Comparison of ENCODE assay signal across 11 cellular contexts in genomic region chr10:47406870-47407648, GRCh38. TPM values are rescaled to one million over a fixed set of nuclear protein-coding genes. Genes with fewer than 3 reads are reported as not detected.
DNase-seq lines count a peak whose midpoint lies in the region; ATAC-seq and TF ChIP-seq lines count a peak whose summit lies in the region.
"Had no signal": no experiment of that assay in that cellular context is flagged by ENCODE, and none has a peak within 500 bp of the region (broad histone marks: within the 10 kb centered on the region; RNA-seq: fewer than 3 reads in every experiment).

No MANE protein-coding gene starts in this region.

- H3K4me3 ChIP-seq in endodermal cell (ENCODE audit: low read length) (no peak overlapping the region), mucosa of descending colon (no peak overlapping the region)

- no peaks in the 10 kb centered on the region for H3K27me3 ChIP-seq in endodermal cell (ENCODE audit: control insufficient read depth, insufficient read depth, low read length, poor library complexity, severe bottlenecking)

- H3K4me1 Mint-ChIP-seq in endodermal cell, result peaks cover 27% of the 10 kb centered on the region
- H3K4me1 Mint-ChIP-seq in naive thymus-derived CD8-positive, alpha-beta T cell, result peaks cover 0 to 2% (median 0%) of the 10 kb centered on the region in 4 donors

- POLR2A ChIA-PET in naive thymus-derived CD8-positive, alpha-beta T cell (lab: Charles Lee), result no interaction called here

- TF ChIP-seq CTCF in endodermal cell (conservative IDR thresholded peaks at IDR 0.05) (no peak), mucosa of descending colon (IDR thresholded peaks at IDR 0.05) (no peak)

- H3K36me3 Mint-ChIP-seq in endodermal cell (ENCODE audit: low read depth), result no peaks in the 10 kb centered on the region
- H3K36me3 Mint-ChIP-seq in naive thymus-derived CD8-positive, alpha-beta T cell, result no peaks in the 10 kb centered on the region

- H3K9me3 ChIP-seq in endodermal cell (ENCODE audit: control insufficient read depth, low read length), result no peaks in the 10 kb centered on the region
- H3K9me3 ChIP-seq in mucosa of descending colon, result no peaks in the 10 kb centered on the region

- no peak overlapping the region for H3K27ac ChIP-seq in endodermal cell (ENCODE audit: low read depth, low read length)

- 73 to 84% methylated on average over 3 to 8 of the region's 8 CpGs for WGBS in endodermal cell (ENCODE audit: insufficient coverage in 1 of 2, insufficient read length in 1 of 2), 2 experiments

- H3K9ac ChIP-seq in endodermal cell (ENCODE audit: extremely low read depth, low read length, poor library complexity, severe bottlenecking), result no peak overlapping the region

- H3K4me1 ChIP-seq in endodermal cell (ENCODE audit: control insufficient read depth, insufficient read depth, low read length), result peaks cover 8% of the 10 kb centered on the region
- H3K4me1 ChIP-seq in mucosa of descending colon (ENCODE audit: low read depth), result no peaks in the 10 kb centered on the region

- no peak overlapping the region for H3K27ac Mint-ChIP-seq in endodermal cell
- H3K27ac Mint-ChIP-seq in naive thymus-derived CD8-positive, alpha-beta T cell, result no peak overlapping the region
- H3K27ac Mint-ChIP-seq: activated T-helper 2 cell treated with anti-CD3 and anti-CD28 coated beads, Interferon-gamma antibody, Interleukin-2, Interleukin-4, amounts not matched to agents 10 μg/mL and 5 μg/mL and 100 μg/mL, durations not matched to agents 14 hours and 24 hours and 36 hours had no signal

- no peak overlapping the region for H3K4me3 Mint-ChIP-seq in endodermal cell
- no peak overlapping the region for H3K4me3 Mint-ChIP-seq in naive thymus-derived CD8-positive, alpha-beta T cell

- H3K27me3 Mint-ChIP-seq in endodermal cell (ENCODE audit: insufficient read depth), result peaks cover 10% of the 10 kb centered on the region
- H3K27me3 Mint-ChIP-seq in naive thymus-derived CD8-positive, alpha-beta T cell, result peaks cover 1 to 10% (median 4%) of the 10 kb centered on the region in 5 donors

- H3K9me3 Mint-ChIP-seq in endodermal cell, result no peaks in the 10 kb centered on the region
- no peaks in the 10 kb centered on the region for H3K9me3 Mint-ChIP-seq in naive thymus-derived CD8-positive, alpha-beta T cell
- H3K9me3 Mint-ChIP-seq: activated T-helper 2 cell treated with anti-CD3 and anti-CD28 coated beads, Interferon-gamma antibody, Interleukin-2, Interleukin-4, amounts not matched to agents 10 μg/mL and 5 μg/mL and 100 μg/mL, durations not matched to agents 14 hours and 24 hours and 36 hours had no signal

- no peaks in the 10 kb centered on the region for H3K36me3 ChIP-seq in endodermal cell (ENCODE audit: control insufficient read depth, insufficient read depth, low read length)
- H3K36me3 ChIP-seq in mucosa of descending colon (ENCODE audit: low read depth), result no peaks in the 10 kb centered on the region

- DNase-seq in GM04503 (ENCODE audit: low read depth), result peak; percentile 40
- DNase-seq in NCI-H2196 treated with DMSO at 0.1 percent for 48 hours (lab: John Stamatoyannopoulos, UW; ENCODE audit: unreplicated experiment), result peak; percentile 12
- DNase-seq in endodermal cell, result peak; percentile 77
- no peak for DNase-seq in mucosa of descending colon
- no peak for DNase-seq in naive thymus-derived CD8-positive, alpha-beta T cell
- DNase-seq in stimulated activated CD4-positive, alpha-beta T cell treated with anti-CD3 and anti-CD28 coated beads, Interleukin-12 subunit alpha, Interleukin-12 subunit beta, amount 100 ng/mL, for 4 hours, result no peak
- DNase-seq in activated naive CD4-positive, alpha-beta T cell treated with anti-CD3 and anti-CD28 coated beads, Interleukin-2, amount 50 U/mL, for 16 hours, result no peak
- DNase-seq: glutamatergic neuron, KG1 had no signal

- ATAC-seq in mucosa of descending colon (peak; percentile 69), GM21423 (IDR thresholded peaks at IDR 0.05; ENCODE audit: unreplicated experiment) (no peak)
- ATAC-seq in naive thymus-derived CD8-positive, alpha-beta T cell, result no peak

- intact Hi-C loops in mucosa of descending colon (cut with DNase I, micrococcal nuclease), result no loop called here

RNA-seq across cellular contexts. Expression of gene ZNF488, which starts 23.0 kb away (rescaled TPM):
- total RNA-seq in endodermal cell, result 1 to 10 TPM in 1 of 2 donors, under 1 TPM in 1; 0.53 to 1.2 TPM
- polyA plus RNA-seq in endodermal cell (2013, experiment 1 of 2), result 1.1 TPM
- 0.95 TPM for polyA plus RNA-seq in endodermal cell (2013, experiment 2 of 2)
- total RNA-seq in mucosa of descending colon, result 1 to 10 TPM in 2 of 3 donors, under 1 TPM in 1; 0.47 to 1.6 (median 1.4) TPM
- not detected for total RNA-seq in naive thymus-derived CD8-positive, alpha-beta T cell
- polyA plus RNA-seq in naive thymus-derived CD8-positive, alpha-beta T cell, result not detected

RNA-seq across cellular contexts. Expression of gene RBP3, which starts 58.9 kb away (rescaled TPM):
- total RNA-seq in endodermal cell (not detected), mucosa of descending colon (not detected)
- not detected for polyA plus RNA-seq in endodermal cell (2013, experiment 1 of 2)
- not detected for polyA plus RNA-seq in endodermal cell (2013, experiment 2 of 2)
- total RNA-seq in naive thymus-derived CD8-positive, alpha-beta T cell, result not detected
- polyA plus RNA-seq in naive thymus-derived CD8-positive, alpha-beta T cell, result not detected
- total RNA-seq: activated T-helper 2 cell treated with anti-CD3 and anti-CD28 coated beads, Interferon-gamma antibody, Interleukin-2, Interleukin-4, amounts not matched to agents 10 μg/mL and 5 μg/mL and 100 μg/mL, durations not matched to agents 14 hours and 24 hours and 36 hours had no signal

Comparison
In these comparisons a context has a peak if more than half of its experiments do, and no peak if none do; other contexts are left out.
1. DNase-seq: peak in GM04503 (single experiment), NCI-H2196 treated with DMSO at 0.1 percent for 48 hours (single experiment) and endodermal cell (single experiment); none in mucosa of descending colon (0 of 3), naive thymus-derived CD8-positive, alpha-beta T cell (0 of 10), stimulated activated CD4-positive, alpha-beta T cell treated with anti-CD3 and anti-CD28 coated beads, Interleukin-12 subunit alpha, Interleukin-12 subunit beta, amount 100 ng/mL, for 4 hours (single experiment) and activated naive CD4-positive, alpha-beta T cell treated with anti-CD3 and anti-CD28 coated beads, Interleukin-2, amount 50 U/mL, for 16 hours (single experiment).